In the genomic region with DNA sequence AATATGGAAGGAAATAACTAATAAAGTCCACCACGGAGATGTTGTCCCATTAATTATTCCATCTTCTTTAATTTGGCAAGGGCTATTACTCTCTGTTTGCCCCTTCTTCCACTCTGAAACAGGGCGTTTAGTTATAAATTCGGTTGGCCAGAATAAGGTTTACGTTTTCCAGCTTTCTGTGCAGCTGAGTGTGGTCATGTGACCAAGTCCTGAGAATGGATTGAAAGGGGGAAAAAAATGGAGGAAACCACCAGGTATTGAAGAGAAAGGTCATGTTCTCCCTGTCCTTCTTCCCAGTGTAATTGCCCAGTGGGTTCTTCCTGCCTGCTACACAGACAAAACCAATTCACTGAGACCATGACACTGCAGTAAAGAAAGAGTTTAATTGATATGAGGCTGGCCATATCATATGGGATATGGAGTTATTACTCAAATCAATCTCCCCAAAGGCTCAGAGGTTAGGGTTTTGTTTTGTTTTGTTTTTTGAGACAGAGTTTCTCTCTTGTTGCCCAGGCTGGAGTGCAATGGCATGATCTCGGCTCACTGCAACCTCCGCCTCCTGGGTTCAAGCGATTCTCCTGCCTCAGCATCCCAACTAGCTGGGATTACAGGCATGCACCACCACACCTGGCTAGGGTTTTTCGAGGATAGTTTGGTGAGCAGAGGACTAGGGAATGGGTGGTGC, we compare ENCODE assay signal across 15 cellular contexts. TPM values are rescaled to one million over a fixed set of nuclear protein-coding genes. Genes with fewer than 3 reads are reported as not detected.
DNase-seq lines count a peak whose midpoint lies in the region; ATAC-seq, FAIRE-seq and TF ChIP-seq lines count a peak whose summit lies in the region.
"Had no signal": no experiment of that assay in that cellular context is flagged by ENCODE, and none has a peak within 500 bp of the region (broad histone marks: within the 10 kb centered on the region; RNA-seq: fewer than 3 reads in every experiment).

No MANE protein-coding gene starts in this region.

- H4K20me1 ChIP-seq in K562 (replicated peaks; ENCODE audit: control insufficient read depth, insufficient read depth, low read length): no peaks in the 10 kb centered on the region

- in situ Hi-C loops in K562 (cut with MboI): no loop called here
- in situ Hi-C loops in GM13976 (cut with MboI; ENCODE audit: low sequenced_read_pairs, unreplicated experiment): no loop called here

- ATAC-seq in K562 (no peak), lower lobe of right lung (no peak), GM21529 (IDR thresholded peaks at IDR 0.05; ENCODE audit: unreplicated experiment) (no peak)
- ATAC-seq in activated CD8-positive, alpha-beta T cell treated with anti-CD3 and anti-CD28 coated beads, Interleukin-2, amount 10 ng/mL, durations not matched to agents 7 days and 5 days: no peak
- ATAC-seq: activated naive CD8-positive, alpha-beta T cell treated with anti-CD3 and anti-CD28 coated beads, Interleukin-2, amount 50 U/mL, for 24 hours; effector memory CD8-positive, alpha-beta T cell had no signal

- H3K9me3 ChIP-seq in HEK293 (ENCODE audit: control insufficient read depth, insufficient read depth, low read depth, low read length) (no peaks in the 10 kb centered on the region), K562 (replicated peaks; ENCODE audit: control insufficient read depth, insufficient read depth, low read depth, low read length) (no peaks in the 10 kb centered on the region), lower lobe of right lung (no peaks in the 10 kb centered on the region), subcutaneous abdominal adipose tissue (ENCODE audit: control insufficient read depth in 5 of 5, low read length in 5 of 5) (no peaks in the 10 kb centered on the region)
- H3K9me3 ChIP-seq: spleen had no signal

- H2AFZ ChIP-seq in K562 (ENCODE audit: low read depth, low read length): peak overlapping the region; percentile 79

- DNase-seq in K562 (ENCODE audit: extremely low read depth in 1 of 4, low spot score in 3 of 4) (no peak), lower lobe of right lung (no peak), GM19238 (ENCODE audit: insufficient read length, low spot score) (no peak), GM13976 (ENCODE audit: low spot score) (no peak)
- DNase-seq in activated CD8-positive, alpha-beta T cell treated with anti-CD3 and anti-CD28 coated beads, Interleukin-2, amount 10 ng/mL, durations not matched to agents 7 days and 5 days: no peak
- DNase-seq: activated naive CD8-positive, alpha-beta T cell treated with anti-CD3 and anti-CD28 coated beads, Interleukin-2, amount 50 U/mL, for 24 hours; effector memory CD8-positive, alpha-beta T cell; NCI-H1092; NCI-H510A; RPMI8226; spleen had no signal

- H3K79me2 ChIP-seq in K562 (ENCODE audit: control insufficient read depth, insufficient read depth, low read length): no peaks in the 10 kb centered on the region

- POLR2A ChIA-PET in HEK293 (lab: Yijun Ruan, JAX) (interaction anchor here (1.0 to 2.7 kb wide), 4 partner anchors 10 to 72 kb away, joined by 3 to 20 read pairs (median 6); a partner anchor contains a TSS), K562 (lab: Yijun Ruan, JAX) (interaction anchor here (0.7 to 2.5 kb wide), 7 partner anchors 11 to 376 kb away, joined by 3 to 10 read pairs (median 4); a partner anchor contains a TSS)
- POLR2A ChIA-PET in activated CD8-positive, alpha-beta T cell treated with anti-CD3 and anti-CD28 coated beads, Interleukin-2, amount 10 ng/mL, durations not matched to agents 7 days and 5 days (lab: Charles Lee): interaction anchor here (0.6 to 1.9 kb wide), 2 partner anchors 14 to 37 kb away, joined by 5 to 8 read pairs; a partner anchor contains a TSS

- H3K4me1 ChIP-seq in HEK293 (ENCODE audit: control insufficient read depth, insufficient read depth, low read length): peaks cover 6% of the 10 kb centered on the region
- H3K4me1 ChIP-seq in K562 (replicated peaks in 1 of 2; ENCODE audit: control insufficient read depth in 2 of 2, insufficient read depth in 2 of 2, low read length in 2 of 2): peaks cover 25 to 64% of the 10 kb centered on the region in 2 experiments
- peaks cover 54% of the 10 kb centered on the region for H3K4me1 ChIP-seq in lower lobe of right lung
- H3K4me1 ChIP-seq in subcutaneous abdominal adipose tissue (ENCODE audit: control insufficient read depth in 5 of 5, insufficient read depth in 5 of 5, low read length in 5 of 5): peaks cover 12 to 45% (median 43%) of the 10 kb centered on the region in 5 donors

- CTCF ChIA-PET in HEK293 (lab: Yijun Ruan, JAX): interaction anchor here (1.0 to 1.2 kb wide), 3 partner anchors 19 to 80 kb away, joined by 3 to 4 read pairs (median 4); no protein-coding TSS in a partner anchor
- CTCF ChIA-PET in K562 (lab: Yijun Ruan, JAX; ENCODE audit: low intra/inter-chr PET ratio): no interaction called here
- CTCF ChIA-PET in activated CD8-positive, alpha-beta T cell treated with anti-CD3 and anti-CD28 coated beads, Interleukin-2, amount 10 ng/mL, durations not matched to agents 7 days and 5 days (lab: Charles Lee): no interaction called here

- no peak for TF ChIP-seq EP300 in K562 (IDR thresholded peaks at IDR 0.05; ENCODE audit: low read length)

- H3K9me1 ChIP-seq in K562 (ENCODE audit: control insufficient read depth, insufficient read depth, low read length): no peaks in the 10 kb centered on the region

- peak overlapping the region; percentile 49 for H3K4me2 ChIP-seq in K562 (ENCODE audit: insufficient read depth, low read length)

- H3K4me1 Mint-ChIP-seq in activated CD8-positive, alpha-beta T cell treated with anti-CD3 and anti-CD28 coated beads, Interleukin-2, amount 10 ng/mL, durations not matched to agents 7 days and 5 days (ENCODE audit: low read depth): peaks cover 29% of the 10 kb centered on the region

- intact Hi-C loops in K562 (cut with micrococcal nuclease): loop anchor here (5.0 kb wide), 1 partner anchor 59 kb away; no protein-coding TSS in a partner anchor
- intact Hi-C loops in lower lobe of right lung (cut with DNase I): no loop called here

- peak; percentile 11 for FAIRE-seq in K562 (lab: Jason Lieb, UNC)

- H3K27me3 ChIP-seq in K562 (ENCODE audit: control insufficient read depth in 2 of 2, insufficient read depth in 2 of 2, low read length in 2 of 2) (no peaks in the 10 kb centered on the region), lower lobe of right lung (ENCODE audit: low read depth) (no peaks in the 10 kb centered on the region), subcutaneous abdominal adipose tissue (ENCODE audit: control insufficient read depth in 5 of 5, insufficient read depth in 4 of 5, low read length in 5 of 5) (no peaks in the 10 kb centered on the region)
- H3K27me3 ChIP-seq: spleen had no signal

- H3K27ac Mint-ChIP-seq in activated CD8-positive, alpha-beta T cell treated with anti-CD3 and anti-CD28 coated beads, Interleukin-2, amount 10 ng/mL, durations not matched to agents 7 days and 5 days: no peak overlapping the region
- H3K27ac Mint-ChIP-seq: activated naive CD8-positive, alpha-beta T cell treated with anti-CD3 and anti-CD28 coated beads, Interleukin-2, amount 50 U/mL, for 24 hours; effector memory CD8-positive, alpha-beta T cell had no signal

- H3K27me3 Mint-ChIP-seq in activated CD8-positive, alpha-beta T cell treated with anti-CD3 and anti-CD28 coated beads, Interleukin-2, amount 10 ng/mL, durations not matched to agents 7 days and 5 days (ENCODE audit: low read depth): peaks cover 1% of the 10 kb centered on the region

- WGBS in K562 (ENCODE audit: insufficient coverage, low coverage, missing lambda C conversion rate): 47% methylated on average over 8 of the region's 8 CpGs

- H3K36me3 ChIP-seq in HEK293 (ENCODE audit: control insufficient read depth in 2 of 2, insufficient read depth in 1 of 2, low read length in 2 of 2) (no peaks in the 10 kb centered on the region), K562 (ENCODE audit: control insufficient read depth, insufficient read depth, low read length) (no peaks in the 10 kb centered on the region; the same call in 2 of the 3 replicates), lower lobe of right lung (no peaks in the 10 kb centered on the region), subcutaneous abdominal adipose tissue (ENCODE audit: control insufficient read depth in 5 of 5, insufficient read depth in 5 of 5, low read length in 5 of 5) (no peaks in the 10 kb centered on the region)
- H3K36me3 ChIP-seq: spleen had no signal

- TF ChIP-seq RAD21 in K562 (CRISPR knock-in tag; conservative IDR thresholded peaks at IDR 0.05 in 1 of 2, IDR thresholded peaks at IDR 0.05 in 1 of 2): no peak

- H3K9me3 Mint-ChIP-seq in activated CD8-positive, alpha-beta T cell treated with anti-CD3 and anti-CD28 coated beads, Interleukin-2, amount 10 ng/mL, durations not matched to agents 7 days and 5 days (ENCODE audit: insufficient read depth): no peaks in the 10 kb centered on the region
- H3K9me3 Mint-ChIP-seq: activated naive CD8-positive, alpha-beta T cell treated with anti-CD3 and anti-CD28 coated beads, Interleukin-2, amount 50 U/mL, for 24 hours; effector memory CD8-positive, alpha-beta T cell had no signal

- H3K27ac ChIP-seq in HEK293 (ENCODE audit: extremely low read depth, low read depth, low read length) (no peak overlapping the region), K562 (ENCODE audit: extremely low read depth, low read depth, low read length) (peak overlapping the region; percentile 65), lower lobe of right lung (peak overlapping the region; percentile 86), subcutaneous abdominal adipose tissue (ENCODE audit: low read depth, low read length) (peak overlapping the region; percentile 71)
- H3K27ac ChIP-seq: C4-2B had no signal

- no peak overlapping the region for H3K4me3 ChIP-seq in HEK293 (ENCODE audit: low read depth, low read length)
- H3K4me3 ChIP-seq in K562: no peak overlapping the region
- H3K4me3 ChIP-seq in lower lobe of right lung: no peak overlapping the region
- H3K4me3 ChIP-seq in subcutaneous abdominal adipose tissue (ENCODE audit: low read depth in 1 of 5, low read length in 5 of 5): no peak overlapping the region
- H3K4me3 ChIP-seq: spleen had no signal

- TF ChIP-seq POLR2A in K562 (conservative IDR thresholded peaks at IDR 0.05): no peak

- H3K9ac ChIP-seq in K562 (ENCODE audit: insufficient read depth in 1 of 2, low read depth in 2 of 2, low read length in 2 of 2): no peak overlapping the region; a peak in 1 of 4 replicates
- H3K9ac ChIP-seq in subcutaneous abdominal adipose tissue (ENCODE audit: low read length in 5 of 5): peak overlapping the region in 1 of 5 donors; percentile 2

- no peak for TF ChIP-seq CTCF in HEK293 (tag by site-specific recombination; IDR thresholded peaks at IDR 0.05)
- TF ChIP-seq CTCF in K562 (IDR thresholded peaks at IDR 0.05 in 2 of 3, conservative IDR thresholded peaks at IDR 0.05 in 1 of 3; ENCODE audit: insufficient read depth in 2 of 3, low read depth in 1 of 3, low read length in 3 of 3): no peak
- TF ChIP-seq CTCF in lower lobe of right lung (IDR thresholded peaks at IDR 0.05): no peak
- TF ChIP-seq CTCF in GM13976 (IDR thresholded peaks at IDR 0.05; ENCODE audit: borderline replicate concordance, control extremely low read depth, extremely low read depth, insufficient read depth, missing control alignments): no peak

- H3K36me3 Mint-ChIP-seq in activated CD8-positive, alpha-beta T cell treated with anti-CD3 and anti-CD28 coated beads, Interleukin-2, amount 10 ng/mL, durations not matched to agents 7 days and 5 days (ENCODE audit: low read depth): peaks cover 2% of the 10 kb centered on the region

- no TSS peak for BruUV-seq in K562 (replicated peaks; lab: Mats Ljungman, UMichigan)

- no peak overlapping the region for H3K4me3 Mint-ChIP-seq in activated CD8-positive, alpha-beta T cell treated with anti-CD3 and anti-CD28 coated beads, Interleukin-2, amount 10 ng/mL, durations not matched to agents 7 days and 5 days
- H3K4me3 Mint-ChIP-seq: activated naive CD8-positive, alpha-beta T cell treated with anti-CD3 and anti-CD28 coated beads, Interleukin-2, amount 50 U/mL, for 24 hours; effector memory CD8-positive, alpha-beta T cell had no signal

RNA-seq across cellular contexts. Expression of a gene that starts 14.3 kb away (rescaled TPM):
- total RNA-seq in K562 (2011; cell fraction: chromatin; rRNA removed; ENCODE audit: low replicate concordance): 32.9 and 35.9 TPM in 2 replicates
- total RNA-seq in K562 (2011; cell fraction: nucleolus; rRNA removed): 16.1 and 18.0 TPM in 2 replicates
- total RNA-seq in K562 (2011; cell fraction: nucleoplasm; rRNA removed): 22.4 and 25.4 TPM in 2 replicates
- total RNA-seq in K562 (2014; rRNA removed) (10.9 and 13.0 TPM in 2 replicates), K562 (2014; rRNA removed; fragmentation: Illumina TruSeq; extraction: Trizol) (13.5 and 13.9 TPM in 2 replicates), K562 (2015; rRNA removed; fragmentation: Illumina TruSeq; extraction: Trizol) (12.3 and 13.1 TPM in 2 replicates), K562 (2021) (16.1 and 17.2 TPM in 2 replicates), lower lobe of right lung (11.5 TPM)
- polyA plus RNA-seq in K562 (2011; rRNA removed) (14.0 and 15.3 TPM in 2 replicates), K562 (2014; fragmentation: Illumina TruSeq; extraction: Trizol) (21.7 and 24.2 TPM in 2 replicates), K562 (2014; fragmentation: Nextera tagmentation; extraction: Ambion mirVana) (1 to 10 TPM; 4.8 to 6.4 TPM), K562 (2014; rRNA removed) (14.0 and 14.5 TPM in 2 replicates)
- 11.5 and 14.7 TPM in 2 replicates for polyA plus RNA-seq in K562 (2011; cell fraction: cytosol; rRNA removed)
- polyA plus RNA-seq in K562 (2011; cell fraction: nucleus; rRNA removed): 22.4 and 24.0 TPM in 2 replicates
- polyA plus RNA-seq in K562 (2012): 12.9 and 19.1 TPM in 2 replicates
- 10.0 and 11.0 TPM in 2 replicates for polyA minus RNA-seq in K562 (2011; rRNA and poly(A)+ RNA removed)
- 6.8 and 8.6 TPM in 2 replicates for polyA minus RNA-seq in K562 (2011; cell fraction: cytosol; rRNA and poly(A)+ RNA removed)
- polyA minus RNA-seq in K562 (2011; cell fraction: nucleus; rRNA and poly(A)+ RNA removed): 11.8 and 14.1 TPM in 2 replicates
- total RNA-seq in activated CD8-positive, alpha-beta T cell treated with anti-CD3 and anti-CD28 coated beads, Interleukin-2, amount 10 ng/mL, durations not matched to agents 7 days and 5 days: 10 to 100 TPM; 15.4 TPM

RNA-seq across cellular contexts. Expression of a gene that starts 14.7 kb away (rescaled TPM):
- total RNA-seq in K562 (2011; cell fraction: chromatin; rRNA removed; ENCODE audit: low replicate concordance): 9.2 and 9.3 TPM in 2 replicates
- total RNA-seq in K562 (2011; cell fraction: nucleolus; rRNA removed): 6.8 and 8.0 TPM in 2 replicates
- total RNA-seq in K562 (2011; cell fraction: nucleoplasm; rRNA removed): 6.2 and 9.8 TPM in 2 replicates
- total RNA-seq in K562 (2014; rRNA removed): 1.3 and 1.5 TPM in 2 replicates
- 1.6 and 2.4 TPM in 2 replicates for total RNA-seq in K562 (2014; rRNA removed; fragmentation: Illumina TruSeq; extraction: Trizol)
- 3.3 and 4.0 TPM in 2 replicates for total RNA-seq in K562 (2015; rRNA removed; fragmentation: Illumina TruSeq; extraction: Trizol)
- total RNA-seq in K562 (2021): 1.9 and 2.0 TPM in 2 replicates
- 5.0 and 8.0 TPM in 2 replicates for polyA plus RNA-seq in K562 (2011; rRNA removed)
- polyA plus RNA-seq in K562 (2011; cell fraction: cytosol; rRNA removed): 3.3 and 5.8 TPM in 2 replicates
- polyA plus RNA-seq in K562 (2011; cell fraction: nucleus; rRNA removed): 3.6 and 5.0 TPM in 2 replicates
- 3.2 and 3.5 TPM in 2 replicates for polyA plus RNA-seq in K562 (2012)
- 1.9 and 2.3 TPM in 2 replicates for polyA plus RNA-seq in K562 (2014; fragmentation: Illumina TruSeq; extraction: Trizol)
- 1 to 10 TPM; 1.8 to 1.9 TPM for polyA plus RNA-seq in K562 (2014; fragmentation: Nextera tagmentation; extraction: Ambion mirVana)
- 2.8 and 3.5 TPM in 2 replicates for polyA plus RNA-seq in K562 (2014; rRNA removed)
- polyA minus RNA-seq in K562 (2011; rRNA and poly(A)+ RNA removed): 3.4 and 4.8 TPM in 2 replicates
- 1.5 and 3.3 TPM in 2 replicates for polyA minus RNA-seq in K562 (2011; cell fraction: cytosol; rRNA and poly(A)+ RNA removed)
- 2.0 and 2.4 TPM in 2 replicates for polyA minus RNA-seq in K562 (2011; cell fraction: nucleus; rRNA and poly(A)+ RNA removed)
- 1.1 TPM for total RNA-seq in lower lobe of right lung
- total RNA-seq in activated CD8-positive, alpha-beta T cell treated with anti-CD3 and anti-CD28 coated beads, Interleukin-2, amount 10 ng/mL, durations not matched to agents 7 days and 5 days: 1 to 10 TPM; 3.1 to 3.2 TPM
